ENCODE assay signal across 20 cellular contexts in genomic region chr6:81735756-81736380, GRCh38. TPM values are rescaled to one million over a fixed set of nuclear protein-coding genes. Genes with fewer than 3 reads are reported as not detected.
A peak's percentile ranks its signal among the peaks of the same experiment; 100 is the strongest.
DNase-seq lines count a peak whose midpoint lies in the region; ATAC-seq and TF ChIP-seq lines count a peak whose summit lies in the region.
"Had no signal": no experiment of that assay in that cellular context is flagged by ENCODE, and none has a peak within 500 bp of the region (broad histone marks: within the 10 kb centered on the region; RNA-seq: fewer than 3 reads in every experiment).

No MANE protein-coding gene starts in this region.

- H3K4me1 ChIP-seq in foreskin keratinocyte (no peaks in the 10 kb centered on the region), suprapubic skin (peaks cover 3% of the 10 kb centered on the region)

- no peaks in the 10 kb centered on the region for H3K9me3 ChIP-seq in suprapubic skin

- H3K36me3 ChIP-seq in suprapubic skin = no peaks in the 10 kb centered on the region

- TF ChIP-seq EP300 in suprapubic skin (IDR thresholded peaks at IDR 0.05) = no peak

- 88% methylated on average over 1 of the region's 1 CpG for WGBS in suprapubic skin

- no peak overlapping the region for H3K4me3 Mint-ChIP-seq in HFFc6
- H3K4me3 Mint-ChIP-seq: H9 had no signal

- TF ChIP-seq CTCF in HFFc6 (IDR thresholded peaks at IDR 0.05) (no peak), foreskin keratinocyte (conservative IDR thresholded peaks at IDR 0.05) (no peak), suprapubic skin (IDR thresholded peaks at IDR 0.05) (no peak)

- H3K27me3 ChIP-seq in foreskin keratinocyte (no peaks in the 10 kb centered on the region), suprapubic skin (no peaks in the 10 kb centered on the region)

- H3K27ac ChIP-seq in foreskin keratinocyte = no peak overlapping the region
- H3K27ac ChIP-seq in suprapubic skin = no peak overlapping the region
- H3K27ac ChIP-seq: C4-2B, HL-60 had no signal

- no peaks in the 10 kb centered on the region for H3K27me3 Mint-ChIP-seq in HFFc6 (ENCODE audit: insufficient read depth)

- H3K9me3 Mint-ChIP-seq in HFFc6 = peaks cover 8% of the 10 kb centered on the region; the same call in 1 of the 2 replicates

- no peak overlapping the region for H3K4me3 ChIP-seq in suprapubic skin
- H3K4me3 ChIP-seq: K562 had no signal

- H3K4me1 Mint-ChIP-seq in HFFc6 (ENCODE audit: low read depth) = peaks cover 32% of the 10 kb centered on the region

- peaks cover 12% of the 10 kb centered on the region for H3K36me3 Mint-ChIP-seq in HFFc6 (ENCODE audit: low read depth)

- no peak for TF ChIP-seq POLR2A in suprapubic skin (IDR thresholded peaks at IDR 0.05)

- DNase-seq in AML-193 (lab: John Stamatoyannopoulos, UW) = peak; percentile 20 to 37
- peak; percentile 33 for DNase-seq in HFFc6
- DNase-seq in amniotic epithelial cell (ENCODE audit: low read depth) = peak; percentile 50
- peak; percentile 53 to 75 for DNase-seq in foreskin keratinocyte
- DNase-seq in NCI-H146 treated with DMSO at 0.1 percent for 48 hours (lab: John Stamatoyannopoulos, UW; ENCODE audit: unreplicated experiment) = no peak
- DNase-seq in activated T-cell treated with anti-CD3 and anti-CD28 coated beads, Interleukin-2, amount 50 U/mL, for 1 hour = no peak
- no peak for DNase-seq in suprapubic skin (ENCODE audit: low spot score in 2 of 2)
- DNase-seq: DMS 273 treated with DMSO at 0.1 percent for 48 hours, H9, NCI-H1092, NCI-H146, NCI-H2227 treated with DMSO at 0.1 percent for 48 hours, NCI-H524 treated with DMSO at 0.1 percent for 48 hours, SHP77 treated with DMSO at 0.1 percent for 48 hours had no signal

- H3K27ac Mint-ChIP-seq in HFFc6 = peak overlapping the region; percentile 7
- H3K27ac Mint-ChIP-seq: H9 had no signal

- ATAC-seq in foreskin keratinocyte = peak; percentile 66
- ATAC-seq in HG02852 (IDR thresholded peaks at IDR 0.05; ENCODE audit: unreplicated experiment) = no peak
- ATAC-seq: K562, Panc1, SK-N-SH treated with all-trans-retinoic acid at 6 μM for 48 hours had no signal

RNA-seq across cellular contexts. Expression of gene TENT5A, which starts 16.6 kb away (rescaled TPM):
- 10 to 100 TPM; 52.7 to 67.2 (median 62.0) TPM for total RNA-seq in HFFc6 (2021; fragmentation: NEBNext Ultra II Directional; extraction: Animal tissue kit (Norgen Biotek cat#: 25700))
- total RNA-seq in foreskin keratinocyte = 3.1 and 3.5 TPM in 2 replicates
- polyA plus RNA-seq in foreskin keratinocyte = 0.74 and 1.0 TPM in 2 replicates
- total RNA-seq in suprapubic skin = 10 to 100 TPM; 19.1 to 36.4 (median 26.9) TPM

Comparison
In these comparisons a context has a peak if more than half of its experiments do, and no peak if none do; other contexts are left out.
1. DNase-seq: peak in AML-193 (2 of 2), HFFc6 (single experiment), amniotic epithelial cell (single experiment) and foreskin keratinocyte (2 of 2); none in NCI-H146 treated with DMSO at 0.1 percent for 48 hours (single experiment), activated T-cell treated with anti-CD3 and anti-CD28 coated beads, Interleukin-2, amount 50 U/mL, for 1 hour (single experiment) and suprapubic skin (0 of 2).